19 cellular contexts compared by ENCODE assay signal in the genomic region with DNA sequence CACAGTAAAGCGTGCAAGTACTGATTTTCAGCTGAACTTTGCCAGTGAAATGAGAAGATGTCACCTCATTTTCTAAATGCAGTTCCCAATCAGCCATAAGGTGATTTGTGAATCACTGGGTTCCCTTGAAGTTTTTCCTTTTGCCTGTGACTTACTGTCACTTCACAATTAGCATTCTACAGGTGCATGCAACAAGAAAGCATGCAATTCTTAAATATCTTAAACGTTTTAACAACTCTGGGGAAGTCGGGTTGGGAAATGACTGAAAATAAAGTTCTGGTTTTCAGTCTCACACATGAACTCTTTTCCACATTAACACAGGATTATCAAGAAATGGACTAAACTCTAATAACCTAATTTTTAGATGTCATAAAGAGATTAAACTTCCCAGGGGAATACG. TPM values are rescaled to one million over a fixed set of nuclear protein-coding genes. Genes with fewer than 3 reads are reported as not detected.
DNase-seq lines count a peak whose midpoint lies in the region; ATAC-seq, FAIRE-seq and TF ChIP-seq lines count a peak whose summit lies in the region.
"Had no signal": no experiment of that assay in that cellular context is flagged by ENCODE, and none has a peak within 500 bp of the region (broad histone marks: within the 10 kb centered on the region; RNA-seq: fewer than 3 reads in every experiment).

No MANE protein-coding gene starts in this region.

- no peak for ATAC-seq in GM18502 (IDR thresholded peaks at IDR 0.05; ENCODE audit: poor library complexity, unreplicated experiment)
- ATAC-seq: activated CD8-positive, alpha-beta memory T cell treated with anti-CD3 and anti-CD28 coated beads, Interleukin-2, amount 10 ng/mL, durations not matched to agents 7 days and 5 days; activated naive CD4-positive, alpha-beta T cell treated with anti-CD3 and anti-CD28 coated beads, Interleukin-2, amount 50 U/mL, for 72 hours; esophagus mucosa; left lung had no signal

- H3K9ac ChIP-seq in OCI-LY1 (ENCODE audit: low read length) = no peak overlapping the region

- H3K36me3 ChIP-seq in OCI-LY1 (ENCODE audit: insufficient read depth, low read length) (peaks cover 6% of the 10 kb centered on the region; the same call in 1 of the 2 replicates), osteoblast (ENCODE audit: insufficient read depth, low read length) (no peaks in the 10 kb centered on the region), small intestine (ENCODE audit: control insufficient read depth in 2 of 2, insufficient read depth in 2 of 2, low read length in 2 of 2) (no peaks in the 10 kb centered on the region)
- H3K36me3 ChIP-seq: left lung, neutrophil had no signal

- H3K4me2 ChIP-seq in OCI-LY1 (ENCODE audit: low read length) (peak overlapping the region; percentile 33), osteoblast (ENCODE audit: insufficient read depth, low read length) (peak overlapping the region; percentile 4)

- peaks cover 19% of the 10 kb centered on the region for H3K36me3 Mint-ChIP-seq in activated T-cell treated with anti-CD3 and anti-CD28 coated beads, Interleukin-2, amount 50 U/mL, for 24 hours (ENCODE audit: low read depth)
- no peaks in the 10 kb centered on the region for H3K36me3 Mint-ChIP-seq in endothelial cell (ENCODE audit: low read depth, unreplicated experiment)

- H3K9me3 ChIP-seq in OCI-LY1 (ENCODE audit: low read length) (no peaks in the 10 kb centered on the region), osteoblast (ENCODE audit: low read depth, low read length) (no peaks in the 10 kb centered on the region), small intestine (ENCODE audit: control insufficient read depth, low read depth) (no peaks in the 10 kb centered on the region)
- H3K9me3 ChIP-seq: left lung, neutrophil had no signal

- no peak overlapping the region for H3K27ac ChIP-seq in OCI-LY1 (ENCODE audit: low read depth, low read length, poor library complexity, severe bottlenecking)
- no peak overlapping the region for H3K27ac ChIP-seq in osteoblast (ENCODE audit: low read depth, low read length)
- H3K27ac ChIP-seq in small intestine (ENCODE audit: low read depth in 1 of 2, low read length in 1 of 2) = no peak overlapping the region
- H3K27ac ChIP-seq: left lung, neutrophil had no signal

- H3K27me3 Mint-ChIP-seq in activated T-cell treated with anti-CD3 and anti-CD28 coated beads, Interleukin-2, amount 50 U/mL, for 24 hours = no peaks in the 10 kb centered on the region
- no peaks in the 10 kb centered on the region for H3K27me3 Mint-ChIP-seq in endothelial cell (ENCODE audit: unreplicated experiment)
- H3K27me3 Mint-ChIP-seq: activated CD8-positive, alpha-beta memory T cell treated with anti-CD3 and anti-CD28 coated beads, Interleukin-2, amount 10 ng/mL, durations not matched to agents 7 days and 5 days had no signal

- no peak for DNase-seq in activated T-cell treated with anti-CD3 and anti-CD28 coated beads, Interleukin-2, amount 50 U/mL, for 24 hours
- DNase-seq in activated T-cell treated with anti-CD3 and anti-CD28 coated beads for 4 hours (no peak), endothelial cell (ENCODE audit: low spot score) (no peak), osteoblast (ENCODE audit: insufficient read length, low spot score, missing footprints) (no peak), pons (ENCODE audit: low spot score) (no peak), small intestine (no peak)
- DNase-seq: ACHN; activated CD8-positive, alpha-beta memory T cell treated with anti-CD3 and anti-CD28 coated beads, Interleukin-2, amount 10 ng/mL, durations not matched to agents 7 days and 5 days; HFFc6; hippocampal formation; left lung; SHP77 treated with DMSO at 0.1 percent for 48 hours; substantia nigra had no signal

- 0 out of 2 replicates have a peak, but pooled peaks cover 2% of the 10 kb centered on the region for H3F3A ChIP-seq in OCI-LY1 (ENCODE audit: insufficient read depth, low read length)

- no peak for FAIRE-seq in small intestine (lab: Jason Lieb, UNC)
- FAIRE-seq: D721Med had no signal

- H3K9me2 ChIP-seq in OCI-LY1 (ENCODE audit: low read depth, low read length) = no peaks in the 10 kb centered on the region

- H3K27me3 ChIP-seq in OCI-LY1 (ENCODE audit: insufficient read depth, low read length) = no peaks in the 10 kb centered on the region
- H3K27me3 ChIP-seq in osteoblast (ENCODE audit: insufficient read depth, low read length) = no peaks in the 10 kb centered on the region
- no peaks in the 10 kb centered on the region for H3K27me3 ChIP-seq in small intestine (ENCODE audit: control insufficient read depth in 2 of 2, insufficient read depth in 2 of 2, low read length in 2 of 2)
- H3K27me3 ChIP-seq: left lung, neutrophil had no signal

- H3K4me3 ChIP-seq in OCI-LY1 (ENCODE audit: low read depth, low read length, poor library complexity, severe bottlenecking) (peak overlapping the region; percentile 1), osteoblast (ENCODE audit: insufficient read depth, low read length) (no peak overlapping the region), small intestine (ENCODE audit: low read depth in 1 of 2, low read length in 2 of 2) (no peak overlapping the region)

- H3K79me2 ChIP-seq in OCI-LY1 (ENCODE audit: insufficient read depth, low read length) = peaks cover 96% of the 10 kb centered on the region
- peaks cover 97% of the 10 kb centered on the region for H3K79me2 ChIP-seq in osteoblast (ENCODE audit: insufficient read depth, low read length)

- no peak overlapping the region for H3K4me3 Mint-ChIP-seq in activated T-cell treated with anti-CD3 and anti-CD28 coated beads, Interleukin-2, amount 50 U/mL, for 24 hours
- peak overlapping the region; percentile 20 for H3K4me3 Mint-ChIP-seq in endothelial cell (ENCODE audit: unreplicated experiment)
- H3K4me3 Mint-ChIP-seq: activated CD8-positive, alpha-beta memory T cell treated with anti-CD3 and anti-CD28 coated beads, Interleukin-2, amount 10 ng/mL, durations not matched to agents 7 days and 5 days had no signal

- TF ChIP-seq CTCF in OCI-LY1 (IDR thresholded peaks at IDR 0.05; ENCODE audit: low read length) (no peak), endothelial cell (IDR thresholded peaks at IDR 0.05; ENCODE audit: unreplicated experiment) (no peak), osteoblast (IDR thresholded peaks at IDR 0.05; ENCODE audit: extremely low read depth, low read depth, low read length) (no peak)

- peak overlapping the region; percentile 12 for H3K27ac Mint-ChIP-seq in activated T-cell treated with anti-CD3 and anti-CD28 coated beads, Interleukin-2, amount 50 U/mL, for 24 hours
- H3K27ac Mint-ChIP-seq in endothelial cell (ENCODE audit: unreplicated experiment) = no peak overlapping the region
- H3K27ac Mint-ChIP-seq: activated CD8-positive, alpha-beta memory T cell treated with anti-CD3 and anti-CD28 coated beads, Interleukin-2, amount 10 ng/mL, durations not matched to agents 7 days and 5 days; activated naive CD4-positive, alpha-beta T cell treated with anti-CD3 and anti-CD28 coated beads, Interleukin-2, amount 50 U/mL, for 72 hours; HFFc6 had no signal

- H2AFZ ChIP-seq in OCI-LY1 (ENCODE audit: low read length) (no peak overlapping the region), osteoblast (ENCODE audit: low read length) (no peak overlapping the region)

- H3K4me1 ChIP-seq in OCI-LY1 (ENCODE audit: insufficient read depth, low read length, severe bottlenecking) (peaks cover 37% of the 10 kb centered on the region), osteoblast (ENCODE audit: insufficient read depth, low read length) (peaks cover 10% of the 10 kb centered on the region), small intestine (ENCODE audit: control insufficient read depth in 2 of 2, insufficient read depth in 1 of 2, low read depth in 1 of 2, low read length in 1 of 2) (peaks cover 3 to 4% of the 10 kb centered on the region in 2 donors)

- 47 to 55% (median 51%) methylated on average over 4 of the region's 4 CpGs for whole genome bisulfite sequencing in small intestine, 3 donors

- H4K20me1 ChIP-seq in OCI-LY1 (ENCODE audit: insufficient read depth, low read length) (no peaks in the 10 kb centered on the region), osteoblast (ENCODE audit: insufficient read depth, low read length) (peaks cover 82% of the 10 kb centered on the region)

- peaks cover 31% of the 10 kb centered on the region for H3K4me1 Mint-ChIP-seq in activated T-cell treated with anti-CD3 and anti-CD28 coated beads, Interleukin-2, amount 50 U/mL, for 24 hours (ENCODE audit: low read depth)
- H3K4me1 Mint-ChIP-seq in endothelial cell (ENCODE audit: unreplicated experiment) = peaks cover 21% of the 10 kb centered on the region

- no peaks in the 10 kb centered on the region for H3K9me3 Mint-ChIP-seq in activated T-cell treated with anti-CD3 and anti-CD28 coated beads, Interleukin-2, amount 50 U/mL, for 24 hours
- no peaks in the 10 kb centered on the region for H3K9me3 Mint-ChIP-seq in endothelial cell (ENCODE audit: unreplicated experiment)
- H3K9me3 Mint-ChIP-seq: activated naive CD4-positive, alpha-beta T cell treated with anti-CD3 and anti-CD28 coated beads, Interleukin-2, amount 50 U/mL, for 72 hours; HFFc6 had no signal

RNA-seq across cellular contexts. Expression of gene GSK3B, which starts 5.2 kb away (rescaled TPM):
- total RNA-seq in endothelial cell (ENCODE audit: unreplicated experiment) (78.6 TPM), osteoblast (79.9 and 87.9 TPM in 2 replicates)
- 10 to 100 TPM; 13.5 to 22.6 (median 19.7) TPM for polyA plus RNA-seq in small intestine
